Comparison of ENCODE assay signal across 14 cellular contexts in the genomic region with DNA sequence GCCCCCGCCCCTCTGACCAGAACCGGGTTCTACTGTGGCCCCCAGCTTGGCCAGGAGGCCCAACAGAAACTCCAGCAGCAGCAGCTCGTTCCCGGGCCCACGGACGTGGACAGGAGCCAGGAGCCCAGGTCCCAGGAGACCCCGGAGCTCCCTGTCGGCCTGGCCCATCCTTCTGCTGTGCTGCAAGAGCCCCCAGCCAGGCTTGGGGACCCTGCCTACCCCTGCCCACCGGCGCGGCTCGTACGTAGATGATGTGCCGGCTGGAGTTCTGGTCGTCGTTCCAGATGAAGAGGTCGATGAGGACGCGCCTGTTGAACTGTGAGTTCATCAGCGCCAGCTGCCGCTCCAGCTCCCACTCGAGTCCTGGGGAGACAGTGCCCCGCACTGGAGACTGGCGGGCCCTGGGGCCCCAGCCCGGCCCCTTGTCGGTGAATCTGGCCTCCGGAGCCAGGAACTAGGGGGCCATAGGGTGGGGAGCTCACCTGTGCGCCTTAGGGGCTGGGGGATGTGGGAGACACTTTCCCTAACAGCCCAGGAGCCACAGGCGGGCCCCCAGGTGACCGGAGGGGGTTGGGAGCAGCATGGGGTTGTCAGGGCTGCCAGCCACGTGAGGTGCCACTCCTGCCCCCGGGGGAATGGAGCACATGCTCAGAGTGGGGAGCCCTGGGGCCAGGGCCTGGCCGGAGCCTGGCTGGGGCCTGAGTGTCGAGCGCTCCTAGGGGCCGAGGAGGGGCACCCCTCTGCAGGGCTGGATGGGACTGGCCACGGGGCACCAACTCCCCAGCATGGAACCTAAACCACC. TPM values are rescaled to one million over a fixed set of nuclear protein-coding genes. Genes with fewer than 3 reads are reported as not detected.
"Had no signal": no experiment of that assay in that cellular context is flagged by ENCODE, and none has a peak within 500 bp of the region (broad histone marks: within the 10 kb centered on the region; RNA-seq: fewer than 3 reads in every experiment).

No MANE protein-coding gene starts in this region.

- H3K9me3 Mint-ChIP-seq: activated naive CD8-positive, alpha-beta T cell treated with anti-CD3 and anti-CD28 coated beads, Interleukin-2, amount 50 U/mL, for 24 hours; effector memory CD8-positive, alpha-beta T cell; nephron progenitor cell; T-helper 1 cell treated with Interleukin-12 subunit alpha and Interleukin-12 subunit beta and Interleukin-4 antibody, amounts not matched to agents 30 μg/mL and 1 μg/mL, for 36 hours had no signal

- H3K4me1 Mint-ChIP-seq: activated naive CD8-positive, alpha-beta T cell treated with anti-CD3 and anti-CD28 coated beads, Interleukin-2, amount 50 U/mL, for 24 hours; nephron progenitor cell had no signal

- H3K27ac Mint-ChIP-seq: activated naive CD8-positive, alpha-beta T cell treated with anti-CD3 and anti-CD28 coated beads, Interleukin-2, amount 50 U/mL, for 24 hours; activated T-cell treated with anti-CD3 and anti-CD28 coated beads, Interleukin-2, amount 50 U/mL, for 72 hours; effector memory CD8-positive, alpha-beta T cell; nephron progenitor cell; T-helper 1 cell treated with Interleukin-12 subunit alpha and Interleukin-12 subunit beta and Interleukin-4 antibody, amounts not matched to agents 30 μg/mL and 1 μg/mL, for 36 hours had no signal

- H3K27ac ChIP-seq: cardiac muscle cell, gastroesophageal sphincter, hepatocyte, ovary, stomach, tibial artery had no signal

- DNase-seq: activated CD4-positive, alpha-beta T cell treated with anti-CD3 and anti-CD28 coated beads, Interleukin-2, amount 50 U/mL, for 1 hour; activated naive CD8-positive, alpha-beta T cell treated with anti-CD3 and anti-CD28 coated beads, Interleukin-2, amount 50 U/mL, for 24 hours; activated T-cell treated with anti-CD3 and anti-CD28 coated beads, Interleukin-2, amount 50 U/mL, for 72 hours; effector memory CD8-positive, alpha-beta T cell; stimulated activated CD4-positive, alpha-beta T cell treated with anti-CD3 and anti-CD28 coated beads, Interleukin-4, amount 100 ng/mL, for 4 hours; stomach had no signal

- ATAC-seq: activated naive CD8-positive, alpha-beta T cell treated with anti-CD3 and anti-CD28 coated beads, Interleukin-2, amount 50 U/mL, for 24 hours; activated T-cell treated with anti-CD3 and anti-CD28 coated beads, Interleukin-2, amount 50 U/mL, for 72 hours; effector memory CD8-positive, alpha-beta T cell; gastroesophageal sphincter had no signal

- H3K9me3 ChIP-seq: ovary, stomach, tibial artery had no signal

- H3K4me3 Mint-ChIP-seq: activated naive CD8-positive, alpha-beta T cell treated with anti-CD3 and anti-CD28 coated beads, Interleukin-2, amount 50 U/mL, for 24 hours; activated T-cell treated with anti-CD3 and anti-CD28 coated beads, Interleukin-2, amount 50 U/mL, for 72 hours; effector memory CD8-positive, alpha-beta T cell; nephron progenitor cell; T-helper 1 cell treated with Interleukin-12 subunit alpha and Interleukin-12 subunit beta and Interleukin-4 antibody, amounts not matched to agents 30 μg/mL and 1 μg/mL, for 36 hours had no signal

- H3K36me3 ChIP-seq: cardiac muscle cell, gastroesophageal sphincter, ovary, stomach, tibial artery had no signal

- H3K27me3 ChIP-seq: cardiac muscle cell, hepatocyte, ovary had no signal

- H3K4me3 ChIP-seq: cardiac muscle cell, gastroesophageal sphincter, hepatocyte, ovary, stomach, tibial artery had no signal

RNA-seq across cellular contexts. Expression of gene MMEL1, which starts 26.6 kb away (rescaled TPM):
- total RNA-seq: cardiac muscle cell, epithelial cell of proximal tubule had no signal
- polyA plus RNA-seq: cardiac muscle cell had no signal
